ENCODE assay signal across 1 cellular context in genomic region chr2:64019975-64020281, GRCh38.
TF ChIP-seq lines count a peak whose summit lies in the region.

No MANE protein-coding gene starts in this region.

TF ChIP-seq in HEK293, 187 proteins besides CTCF, POLR2A, EP300 and RAD21 (continued from another document):
- TF ChIP-seq, protein P1, sequence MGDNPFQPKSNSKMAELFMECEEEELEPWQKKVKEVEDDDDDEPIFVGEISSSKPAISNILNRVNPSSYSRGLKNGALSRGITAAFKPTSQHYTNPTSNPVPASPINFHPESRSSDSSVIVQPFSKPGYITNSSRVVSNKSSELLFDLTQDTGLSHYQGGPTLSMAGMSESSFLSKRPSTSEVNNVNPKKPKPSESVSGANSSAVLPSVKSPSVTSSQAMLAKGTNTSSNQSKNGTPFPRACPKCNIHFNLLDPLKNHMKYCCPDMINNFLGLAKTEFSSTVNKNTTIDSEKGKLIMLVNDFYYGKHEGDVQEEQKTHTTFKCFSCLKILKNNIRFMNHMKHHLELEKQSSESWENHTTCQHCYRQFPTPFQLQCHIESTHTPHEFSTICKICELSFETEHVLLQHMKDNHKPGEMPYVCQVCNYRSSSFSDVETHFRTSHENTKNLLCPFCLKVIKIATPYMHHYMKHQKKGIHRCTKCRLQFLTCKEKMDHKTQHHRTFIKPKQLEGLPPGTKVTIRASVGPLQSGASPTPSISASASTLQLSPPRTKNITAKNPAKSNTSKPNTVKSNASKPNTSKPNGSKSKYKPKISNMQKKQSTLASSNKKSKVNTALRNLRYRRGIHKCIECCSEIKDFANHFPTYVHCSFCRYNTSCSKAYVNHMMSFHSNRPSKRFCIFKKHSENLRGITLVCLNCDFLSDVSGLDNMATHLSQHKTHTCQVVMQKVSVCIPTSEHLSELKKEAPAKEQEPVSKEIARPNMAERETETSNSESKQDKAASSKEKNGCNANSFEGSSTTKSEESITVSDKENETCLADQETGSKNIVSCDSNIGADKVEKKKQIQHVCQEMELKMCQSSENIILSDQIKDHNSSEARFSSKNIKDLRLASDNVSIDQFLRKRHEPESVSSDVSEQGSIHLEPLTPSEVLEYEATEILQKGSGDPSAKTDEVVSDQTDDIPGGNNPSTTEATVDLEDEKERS (tag by site-specific recombination; IDR thresholded peaks at IDR 0.05), result no peak
- TF ChIP-seq ZNF2 (tag by site-specific recombination; IDR thresholded peaks at IDR 0.05) (no peak), ZNF600 (tag by site-specific recombination; IDR thresholded peaks at IDR 0.05) (no peak), YY1 (tag by site-specific recombination; IDR thresholded peaks at IDR 0.05) (no peak), KLF7 (tag by site-specific recombination; IDR thresholded peaks at IDR 0.05; ENCODE audit: borderline replicate concordance) (no peak), OVOL3 (tag by site-specific recombination; IDR thresholded peaks at IDR 0.05) (no peak), ZNF248 (tag by site-specific recombination; IDR thresholded peaks at IDR 0.05) (no peak), ZNF433 (tag by site-specific recombination; IDR thresholded peaks at IDR 0.05; ENCODE audit: low read depth) (no peak), ZNF132 (tag by site-specific recombination; IDR thresholded peaks at IDR 0.05; ENCODE audit: borderline replicate concordance) (no peak), ZNF558 (tag by site-specific recombination; IDR thresholded peaks at IDR 0.05) (no peak), GLI2 (tag by site-specific recombination; IDR thresholded peaks at IDR 0.05; ENCODE audit: borderline replicate concordance, low read depth) (no peak), ZNF398 (tag by site-specific recombination; IDR thresholded peaks at IDR 0.05) (no peak; the same call in 1 of the 2 replicates), ZNF501 (tag by site-specific recombination; IDR thresholded peaks at IDR 0.05) (no peak)
- TF ChIP-seq, protein P2, sequence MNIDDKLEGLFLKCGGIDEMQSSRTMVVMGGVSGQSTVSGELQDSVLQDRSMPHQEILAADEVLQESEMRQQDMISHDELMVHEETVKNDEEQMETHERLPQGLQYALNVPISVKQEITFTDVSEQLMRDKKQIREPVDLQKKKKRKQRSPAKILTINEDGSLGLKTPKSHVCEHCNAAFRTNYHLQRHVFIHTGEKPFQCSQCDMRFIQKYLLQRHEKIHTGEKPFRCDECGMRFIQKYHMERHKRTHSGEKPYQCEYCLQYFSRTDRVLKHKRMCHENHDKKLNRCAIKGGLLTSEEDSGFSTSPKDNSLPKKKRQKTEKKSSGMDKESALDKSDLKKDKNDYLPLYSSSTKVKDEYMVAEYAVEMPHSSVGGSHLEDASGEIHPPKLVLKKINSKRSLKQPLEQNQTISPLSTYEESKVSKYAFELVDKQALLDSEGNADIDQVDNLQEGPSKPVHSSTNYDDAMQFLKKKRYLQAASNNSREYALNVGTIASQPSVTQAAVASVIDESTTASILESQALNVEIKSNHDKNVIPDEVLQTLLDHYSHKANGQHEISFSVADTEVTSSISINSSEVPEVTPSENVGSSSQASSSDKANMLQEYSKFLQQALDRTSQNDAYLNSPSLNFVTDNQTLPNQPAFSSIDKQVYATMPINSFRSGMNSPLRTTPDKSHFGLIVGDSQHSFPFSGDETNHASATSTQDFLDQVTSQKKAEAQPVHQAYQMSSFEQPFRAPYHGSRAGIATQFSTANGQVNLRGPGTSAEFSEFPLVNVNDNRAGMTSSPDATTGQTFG (tag by site-specific recombination; IDR thresholded peaks at IDR 0.05; ENCODE audit: borderline replicate concordance), result no peak
- TF ChIP-seq, protein P3, sequence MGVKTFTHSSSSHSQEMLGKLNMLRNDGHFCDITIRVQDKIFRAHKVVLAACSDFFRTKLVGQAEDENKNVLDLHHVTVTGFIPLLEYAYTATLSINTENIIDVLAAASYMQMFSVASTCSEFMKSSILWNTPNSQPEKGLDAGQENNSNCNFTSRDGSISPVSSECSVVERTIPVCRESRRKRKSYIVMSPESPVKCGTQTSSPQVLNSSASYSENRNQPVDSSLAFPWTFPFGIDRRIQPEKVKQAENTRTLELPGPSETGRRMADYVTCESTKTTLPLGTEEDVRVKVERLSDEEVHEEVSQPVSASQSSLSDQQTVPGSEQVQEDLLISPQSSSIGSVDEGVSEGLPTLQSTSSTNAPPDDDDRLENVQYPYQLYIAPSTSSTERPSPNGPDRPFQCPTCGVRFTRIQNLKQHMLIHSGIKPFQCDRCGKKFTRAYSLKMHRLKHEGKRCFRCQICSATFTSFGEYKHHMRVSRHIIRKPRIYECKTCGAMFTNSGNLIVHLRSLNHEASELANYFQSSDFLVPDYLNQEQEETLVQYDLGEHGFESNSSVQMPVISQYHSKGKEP (tag by site-specific recombination; IDR thresholded peaks at IDR 0.05), result no peak
